ENCODE assay signal across 3 cellular contexts in genomic region chr12:129074379-129074778, GRCh38.
"Had no signal": no experiment of that assay in that cellular context is flagged by ENCODE, and none has a peak within 500 bp of the region (broad histone marks: within the 10 kb centered on the region; RNA-seq: fewer than 3 reads in every experiment).

No MANE protein-coding gene starts in this region.

- DNase-seq: GDM1, GF-D8 had no signal

- ATAC-seq: GM12878 had no signal
